In genomic region chr16:2091722-2092620, GRCh38 we compare ENCODE assay signal across 1 cellular context.
TF ChIP-seq lines count a peak whose summit lies in the region.

No MANE protein-coding gene starts in this region.

TF ChIP-seq in WTC11, 78 proteins besides CTCF, POLR2A, EP300 and RAD21 (continued from another document):
- no peak for TF ChIP-seq E2F4 (CRISPR knock-in tag; IDR thresholded peaks at IDR 0.05; ENCODE audit: borderline replicate concordance, low read depth)
- TF ChIP-seq ZNF396 (CRISPR knock-in tag; IDR thresholded peaks at IDR 0.05; ENCODE audit: borderline replicate concordance), result no peak
